25 cellular contexts compared by ENCODE assay signal in the genomic region with DNA sequence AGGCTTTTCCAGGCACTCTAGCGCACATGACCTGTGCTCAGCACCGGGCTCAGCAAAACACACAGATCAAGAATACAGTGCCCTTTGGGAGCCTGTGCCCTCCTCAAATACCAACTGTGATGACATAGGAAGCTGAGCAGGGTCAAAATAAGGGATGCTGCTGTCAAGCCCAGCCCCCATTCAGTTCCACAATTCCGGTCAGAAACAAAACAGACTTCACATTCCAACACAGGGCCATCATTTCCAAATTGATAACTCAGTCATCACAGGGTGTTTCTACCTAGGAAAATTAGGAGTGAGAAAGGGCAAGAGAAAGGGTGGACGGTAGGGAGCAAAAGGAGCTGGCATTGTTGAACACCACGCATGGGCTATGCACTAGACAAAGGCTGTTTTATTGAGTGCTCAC.
DNase-seq lines count a peak whose midpoint lies in the region; ATAC-seq, FAIRE-seq and TF ChIP-seq lines count a peak whose summit lies in the region.
"Had no signal": no experiment of that assay in that cellular context is flagged by ENCODE, and none has a peak within 500 bp of the region (broad histone marks: within the 10 kb centered on the region; RNA-seq: fewer than 3 reads in every experiment).

No MANE protein-coding gene starts in this region.

- peak; percentile 54 for DNase-seq in MCF 10A (ENCODE audit: unreplicated experiment)
- no peak for DNase-seq in breast epithelium (ENCODE audit: low spot score in 2 of 2)
- no peak for DNase-seq in dorsolateral prefrontal cortex
- DNase-seq in midbrain (lab: John Stamatoyannopoulos, UW): peak; percentile 41
- DNase-seq in urothelium cell line (ENCODE audit: low spot score): no peak
- DNase-seq in activated naive CD8-positive, alpha-beta T cell treated with anti-CD3 and anti-CD28 coated beads for 36 hours: no peak
- no peak for DNase-seq in erythroblast (lab: John Stamatoyannopoulos, UW)
- DNase-seq: 8988T; activated CD8-positive, alpha-beta T cell treated with anti-CD3 and anti-CD28 coated beads, Interleukin-2, amount 10 ng/mL, durations not matched to agents 7 days and 5 days; activated naive CD4-positive, alpha-beta T cell treated with anti-CD3 and anti-CD28 coated beads, Interleukin-2, amount 50 U/mL, for 16 hours; activated T-cell treated with anti-CD3 and anti-CD28 coated beads, Interleukin-2, amount 50 U/mL, for 48 hours; Karpas-422; left ventricle myocardium superior; NCI-H526 treated with DMSO at 0.1 percent for 48 hours; SHP77 treated with DMSO at 0.1 percent for 48 hours; sigmoid colon; stimulated activated CD4-positive, alpha-beta T cell treated with anti-CD3 and anti-CD28 coated beads, Interleukin-1b, Interleukin-23, amount 100 ng/mL, for 48 hours; T-helper 17 cell had no signal

- CTCF ChIA-PET in MCF 10A (lab: Yijun Ruan, JAX): interaction anchor here (0.7 to 3.7 kb wide), 5 partner anchors 10 to 210 kb away, joined by 3 to 34 read pairs (median 6); no protein-coding TSS in a partner anchor

- H3K9me3 Mint-ChIP-seq in MCF 10A (ENCODE audit: unreplicated experiment): no peaks in the 10 kb centered on the region
- no peaks in the 10 kb centered on the region for H3K9me3 Mint-ChIP-seq in activated naive CD8-positive, alpha-beta T cell treated with anti-CD3 and anti-CD28 coated beads for 36 hours
- H3K9me3 Mint-ChIP-seq: dendritic cell treated with granulocyte-macrophage colony-stimulating factor and Interleukin-4, amounts not matched to agents 40 ng/mL and 50 ng/mL, for 4 days; stimulated activated naive CD8-positive, alpha-beta T cell treated with anti-CD3 and anti-CD28 coated beads, Interleukin-15, Interleukin-2, amounts not matched to agents 100 ng/mL and 50 ng/mL, for 24 hours had no signal

- H3K36me3 Mint-ChIP-seq in MCF 10A (ENCODE audit: insufficient read depth, unreplicated experiment): no peaks in the 10 kb centered on the region
- H3K36me3 Mint-ChIP-seq in activated naive CD8-positive, alpha-beta T cell treated with anti-CD3 and anti-CD28 coated beads for 36 hours: no peaks in the 10 kb centered on the region
- H3K36me3 Mint-ChIP-seq: WTC11 had no signal

- no peak for TF ChIP-seq POLR2A in breast epithelium (IDR thresholded peaks at IDR 0.05)
- TF ChIP-seq POLR2A in erythroblast (IDR thresholded peaks at IDR 0.05; ENCODE audit: low read length): no peak

- no peaks in the 10 kb centered on the region for H3K27me3 Mint-ChIP-seq in MCF 10A (ENCODE audit: insufficient read depth, unreplicated experiment)
- peaks cover 8% of the 10 kb centered on the region for H3K27me3 Mint-ChIP-seq in activated naive CD8-positive, alpha-beta T cell treated with anti-CD3 and anti-CD28 coated beads for 36 hours
- H3K27me3 Mint-ChIP-seq: dendritic cell treated with granulocyte-macrophage colony-stimulating factor and Interleukin-4, amounts not matched to agents 40 ng/mL and 50 ng/mL, for 4 days had no signal

- intact Hi-C loops in MCF 10A (cut with micrococcal nuclease) (no loop called here), breast epithelium (cut with DNase I; ENCODE audit: low total_unique reads) (no loop called here), dorsolateral prefrontal cortex (cut with DNase I) (no loop called here)

- H3K27ac ChIP-seq in breast epithelium: no peak overlapping the region
- H3K27ac ChIP-seq in dorsolateral prefrontal cortex: peak overlapping the region in 57 of 59 donors; percentile 7 to 90 (median 76)
- H3K27ac ChIP-seq: epithelial cell of prostate, parathyroid adenoma, sigmoid colon had no signal

- peak overlapping the region; percentile 90 for H3K27ac Mint-ChIP-seq in MCF 10A (ENCODE audit: low read depth, unreplicated experiment)
- no peak overlapping the region for H3K27ac Mint-ChIP-seq in activated naive CD8-positive, alpha-beta T cell treated with anti-CD3 and anti-CD28 coated beads for 36 hours
- H3K27ac Mint-ChIP-seq: activated CD8-positive, alpha-beta T cell treated with anti-CD3 and anti-CD28 coated beads, Interleukin-2, amount 10 ng/mL, durations not matched to agents 7 days and 5 days; dendritic cell treated with granulocyte-macrophage colony-stimulating factor and Interleukin-4, amounts not matched to agents 40 ng/mL and 50 ng/mL, for 4 days; stimulated activated naive CD8-positive, alpha-beta T cell treated with anti-CD3 and anti-CD28 coated beads, Interleukin-15, Interleukin-2, amounts not matched to agents 100 ng/mL and 50 ng/mL, for 24 hours; T-helper 17 cell; WTC11 had no signal

- TF ChIP-seq CTCF in MCF 10A (IDR thresholded peaks at IDR 0.05; ENCODE audit: unreplicated experiment): no peak
- no peak for TF ChIP-seq CTCF in breast epithelium (IDR thresholded peaks at IDR 0.05)
- TF ChIP-seq CTCF in dorsolateral prefrontal cortex (IDR thresholded peaks at IDR 0.05 in 54 of 56, conservative IDR thresholded peaks at IDR 0.05 in 2 of 56; ENCODE audit: low read depth in 1 of 56, partially characterized antibody in 56 of 56): no peak

- no peak overlapping the region for H3K4me3 ChIP-seq in breast epithelium
- H3K4me3 ChIP-seq in dorsolateral prefrontal cortex: peak overlapping the region in 26 of 59 donors; percentile 2 to 48 (median 21)
- H3K4me3 ChIP-seq: sigmoid colon had no signal

- H3K27me3 ChIP-seq in breast epithelium (no peaks in the 10 kb centered on the region), dorsolateral prefrontal cortex (no peaks in the 10 kb centered on the region)
- H3K27me3 ChIP-seq: sigmoid colon had no signal

- H3K9me3 ChIP-seq in breast epithelium: no peaks in the 10 kb centered on the region
- H3K9me3 ChIP-seq: sigmoid colon had no signal

- no TSS peak for BruUV-seq in MCF 10A (replicated peaks; lab: Mats Ljungman, UMichigan)

- no peak overlapping the region for H3K4me3 Mint-ChIP-seq in MCF 10A (ENCODE audit: unreplicated experiment)
- no peak overlapping the region for H3K4me3 Mint-ChIP-seq in activated naive CD8-positive, alpha-beta T cell treated with anti-CD3 and anti-CD28 coated beads for 36 hours
- H3K4me3 Mint-ChIP-seq: activated CD8-positive, alpha-beta T cell treated with anti-CD3 and anti-CD28 coated beads, Interleukin-2, amount 10 ng/mL, durations not matched to agents 7 days and 5 days; dendritic cell treated with granulocyte-macrophage colony-stimulating factor and Interleukin-4, amounts not matched to agents 40 ng/mL and 50 ng/mL, for 4 days; stimulated activated naive CD8-positive, alpha-beta T cell treated with anti-CD3 and anti-CD28 coated beads, Interleukin-15, Interleukin-2, amounts not matched to agents 100 ng/mL and 50 ng/mL, for 24 hours; T-helper 17 cell; WTC11 had no signal

- no peaks in the 10 kb centered on the region for H3K36me3 ChIP-seq in breast epithelium
- H3K36me3 ChIP-seq: sigmoid colon had no signal

- no peaks in the 10 kb centered on the region for H3K4me1 ChIP-seq in breast epithelium
- H3K4me1 ChIP-seq: parathyroid adenoma, sigmoid colon had no signal

- H3K4me1 Mint-ChIP-seq in MCF 10A (ENCODE audit: insufficient read depth, unreplicated experiment): peaks cover 45% of the 10 kb centered on the region
- H3K4me1 Mint-ChIP-seq in activated naive CD8-positive, alpha-beta T cell treated with anti-CD3 and anti-CD28 coated beads for 36 hours: no peaks in the 10 kb centered on the region
- H3K4me1 Mint-ChIP-seq: T-helper 17 cell had no signal

- no peak for ATAC-seq in HG02870 (IDR thresholded peaks at IDR 0.05; ENCODE audit: unreplicated experiment)
- ATAC-seq: activated CD8-positive, alpha-beta T cell treated with anti-CD3 and anti-CD28 coated beads, Interleukin-2, amount 10 ng/mL, durations not matched to agents 7 days and 5 days; left ventricle myocardium superior; T-helper 17 cell; WTC11 had no signal

- POLR2A ChIA-PET in MCF 10A (lab: Yijun Ruan, JAX): interaction anchor here (0.7 to 6.1 kb wide), 8 partner anchors 9 to 493 kb away, joined by 3 to 56 read pairs (median 4); no protein-coding TSS in a partner anchor

- peak; percentile 55 for FAIRE-seq in urothelium cell line (lab: Jason Lieb, UNC)
- FAIRE-seq: G401.6 had no signal

Comparison
In these comparisons a context has a peak if more than half of its experiments do, and no peak if none do; other contexts are left out.
1. DNase-seq: peak in MCF 10A (single experiment) and midbrain (single experiment); none in breast epithelium (0 of 2), dorsolateral prefrontal cortex (0 of 10), urothelium cell line (single experiment), activated naive CD8-positive, alpha-beta T cell treated with anti-CD3 and anti-CD28 coated beads for 36 hours (single experiment) and erythroblast (0 of 2).
2. H3K27ac ChIP-seq: peak in dorsolateral prefrontal cortex (57 of 59); none in breast epithelium (0 of 2).